In the genomic region with DNA sequence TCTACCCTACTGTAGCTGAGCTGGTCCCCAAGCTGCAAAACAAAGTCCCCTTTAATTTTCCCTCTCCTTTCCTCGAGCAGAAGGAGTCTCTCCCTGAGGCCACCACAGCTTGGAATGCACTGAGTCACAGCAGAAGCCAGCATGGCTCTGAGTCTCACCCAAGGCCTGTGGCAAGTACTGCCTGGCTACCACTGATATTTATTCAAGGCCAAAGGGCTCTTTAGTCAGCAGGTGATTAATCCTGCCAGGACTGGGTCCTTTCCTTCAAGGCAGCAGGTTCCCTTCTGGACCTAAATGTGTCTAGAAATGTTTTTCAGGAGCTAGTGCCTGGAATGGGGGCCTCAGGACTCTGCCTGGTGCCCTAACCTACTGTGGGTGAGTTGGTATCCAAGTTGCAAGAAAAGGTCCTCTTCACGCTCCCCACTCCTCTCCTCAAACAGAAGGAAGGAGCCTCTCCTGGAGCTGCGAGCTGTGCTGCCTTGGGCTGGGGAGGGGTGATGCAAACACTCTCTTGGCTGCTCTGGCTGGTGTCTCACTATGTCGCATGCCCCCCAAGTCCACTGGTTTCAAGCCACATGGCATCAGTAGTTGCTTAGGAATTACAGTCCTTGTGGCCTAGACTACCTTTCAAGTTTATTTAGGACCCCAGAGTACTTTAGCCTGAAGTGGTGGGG, we compare ENCODE assay signal across 10 cellular contexts. TPM values are rescaled to one million over a fixed set of nuclear protein-coding genes. Genes with fewer than 3 reads are reported as not detected.
A peak's percentile ranks its signal among the peaks of the same experiment; 100 is the strongest.
DNase-seq lines count a peak whose midpoint lies in the region; ATAC-seq, FAIRE-seq and TF ChIP-seq lines count a peak whose summit lies in the region.
"Had no signal": no experiment of that assay in that cellular context is flagged by ENCODE, and none has a peak within 500 bp of the region (broad histone marks: within the 10 kb centered on the region; RNA-seq: fewer than 3 reads in every experiment).

No MANE protein-coding gene starts in this region.

- no peak overlapping the region for H3K4me3 ChIP-seq in DND-41 (ENCODE audit: low read depth in 1 of 2, low read length in 2 of 2)
- peak overlapping the region; percentile 27; the same call in 1 of the 2 replicates for H3K4me3 ChIP-seq in PC-9
- no peak overlapping the region for H3K4me3 ChIP-seq in epithelial cell of esophagus (ENCODE audit: low read length)
- peak overlapping the region; percentile 6 for H3K4me3 ChIP-seq in osteoblast (ENCODE audit: insufficient read depth, low read length)
- no peak overlapping the region for H3K4me3 ChIP-seq in thyroid gland (replicated peaks in 1 of 3)
- no peak overlapping the region for H3K4me3 ChIP-seq in tibial artery

- no peaks in the 10 kb centered on the region for H4K20me1 ChIP-seq in DND-41 (ENCODE audit: insufficient read depth, low read length)
- no peaks in the 10 kb centered on the region for H4K20me1 ChIP-seq in PC-9 (ENCODE audit: insufficient read depth)
- no peaks in the 10 kb centered on the region for H4K20me1 ChIP-seq in osteoblast (ENCODE audit: insufficient read depth, low read length)

- peak overlapping the region; percentile 23 for H3K27ac ChIP-seq in DND-41 (ENCODE audit: low read length)
- H3K27ac ChIP-seq in PC-9: peak overlapping the region; percentile 93
- H3K27ac ChIP-seq in osteoblast (ENCODE audit: low read depth, low read length): peak overlapping the region; percentile 91
- H3K27ac ChIP-seq in thyroid gland: no peak overlapping the region
- no peak overlapping the region for H3K27ac ChIP-seq in tibial artery

- no peak for DNase-seq in DND-41
- DNase-seq in PC-9: peak; percentile 74 to 95
- peak; percentile 93 for DNase-seq in epithelial cell of esophagus (ENCODE audit: low read depth)
- DNase-seq in osteoblast (ENCODE audit: insufficient read length, low spot score, missing footprints): peak; percentile 50
- DNase-seq in thyroid gland: no peak
- DNase-seq in GM19239 (ENCODE audit: insufficient read length, low spot score): no peak
- no peak for DNase-seq in tibial artery
- DNase-seq: activated CD8-positive, alpha-beta memory T cell treated with anti-CD3 and anti-CD28 coated beads, Interleukin-2, amount 10 ng/mL, durations not matched to agents 7 days and 5 days; DMS153 had no signal

- H3K4me1 ChIP-seq in DND-41 (ENCODE audit: insufficient read depth, low read length) (no peaks in the 10 kb centered on the region), PC-9 (replicated peaks; ENCODE audit: insufficient read depth) (peaks cover 40% of the 10 kb centered on the region), osteoblast (ENCODE audit: insufficient read depth, low read length) (peaks cover 26% of the 10 kb centered on the region), thyroid gland (no peaks in the 10 kb centered on the region), tibial artery (peaks cover 0 to 12% (median 3%) of the 10 kb centered on the region in 4 donors)

- H3K9me3 ChIP-seq in DND-41 (ENCODE audit: insufficient read depth, low read length, severe bottlenecking) (peaks cover 7% of the 10 kb centered on the region), PC-9 (ENCODE audit: insufficient read depth, low read depth) (no peaks in the 10 kb centered on the region; the same call in none of the 2 replicates), osteoblast (ENCODE audit: low read depth, low read length) (peaks cover 2% of the 10 kb centered on the region), thyroid gland (no peaks in the 10 kb centered on the region), tibial artery (peaks cover 0 to 9% (median 0%) of the 10 kb centered on the region in 3 donors)

- H3K4me2 ChIP-seq in DND-41 (ENCODE audit: insufficient read depth, low read length) (no peak overlapping the region), PC-9 (peak overlapping the region; percentile 78), osteoblast (ENCODE audit: insufficient read depth, low read length) (peak overlapping the region; percentile 1)

- no peaks in the 10 kb centered on the region for H3K27me3 ChIP-seq in DND-41 (ENCODE audit: insufficient read depth, low read length, poor library complexity)
- no peaks in the 10 kb centered on the region for H3K27me3 ChIP-seq in PC-9 (ENCODE audit: insufficient read depth, low read depth)
- no peaks in the 10 kb centered on the region for H3K27me3 ChIP-seq in osteoblast (ENCODE audit: insufficient read depth, low read length)
- H3K27me3 ChIP-seq in thyroid gland: no peaks in the 10 kb centered on the region
- H3K27me3 ChIP-seq in tibial artery: no peaks in the 10 kb centered on the region

- no TSS peak for BruUV-seq in PC-9 (replicated peaks; lab: Mats Ljungman, UMichigan)

- no peak for TF ChIP-seq POLR2A in thyroid gland (IDR thresholded peaks at IDR 0.05)

- intact Hi-C loops in PC-9 (cut with micrococcal nuclease; ENCODE audit: unreplicated experiment) (loop anchor here (1.0 to 2.0 kb wide), 3 partner anchors 51 to 181 kb away; no protein-coding TSS in a partner anchor), thyroid gland (cut with DNase I) (no loop called here), tibial artery (cut with DNase I; ENCODE audit: low total_unique reads) (no loop called here)

- H3K36me3 ChIP-seq in DND-41 (ENCODE audit: insufficient read depth, low read length) (no peaks in the 10 kb centered on the region), PC-9 (ENCODE audit: low read depth) (no peaks in the 10 kb centered on the region), osteoblast (ENCODE audit: insufficient read depth, low read length) (no peaks in the 10 kb centered on the region), thyroid gland (no peaks in the 10 kb centered on the region), tibial artery (no peaks in the 10 kb centered on the region)

- no peaks in the 10 kb centered on the region for H3K79me2 ChIP-seq in DND-41 (ENCODE audit: insufficient read depth, low read length)
- no peaks in the 10 kb centered on the region for H3K79me2 ChIP-seq in PC-9 (ENCODE audit: low read depth)
- no peaks in the 10 kb centered on the region for H3K79me2 ChIP-seq in osteoblast (ENCODE audit: insufficient read depth, low read length)

- ATAC-seq in DND-41 (ENCODE audit: insufficient read depth, low read depth): no peak
- ATAC-seq in GM18861 (IDR thresholded peaks at IDR 0.05; ENCODE audit: unreplicated experiment): no peak
- ATAC-seq: activated CD8-positive, alpha-beta memory T cell treated with anti-CD3 and anti-CD28 coated beads, Interleukin-2, amount 10 ng/mL, durations not matched to agents 7 days and 5 days had no signal

- FAIRE-seq in GM19239 (lab: Jason Lieb, UNC): no peak

- CTCF ChIA-PET in PC-9 (lab: Charles Lee): interaction anchor here (0.5 kb wide), 1 partner anchor 104 kb away, joined by 7 read pairs; no protein-coding TSS in a partner anchor

- no peak overlapping the region for H3K9ac ChIP-seq in DND-41 (ENCODE audit: low read depth, low read length)

- no peak overlapping the region for H2AFZ ChIP-seq in DND-41 (ENCODE audit: low read depth, low read length)
- H2AFZ ChIP-seq in PC-9: 0 out of 2 replicates have a peak overlapping the region, but pooled peaks have one; percentile 58
- peak overlapping the region; percentile 46 for H2AFZ ChIP-seq in osteoblast (ENCODE audit: low read length)

- peaks cover 28% of the 10 kb centered on the region for H3F3A ChIP-seq in PC-9 (ENCODE audit: insufficient read depth, low read depth)

- POLR2A ChIA-PET in PC-9 (lab: Charles Lee; ENCODE audit: unreplicated experiment): interaction anchor here (0.6 kb wide), 2 partner anchors 52 to 173 kb away, joined by 4 to 8 read pairs; no protein-coding TSS in a partner anchor

- WGBS in thyroid gland, 2 donors: 95% methylated on average over 4 of the region's 4 CpGs

- TF ChIP-seq CTCF in DND-41 (IDR thresholded peaks at IDR 0.05; ENCODE audit: borderline replicate concordance, extremely low read depth, low read length, poor library complexity, severe bottlenecking): no peak
- TF ChIP-seq CTCF in PC-9 (conservative IDR thresholded peaks at IDR 0.05): no peak
- no peak for TF ChIP-seq CTCF in epithelial cell of esophagus (IDR thresholded peaks at IDR 0.05; ENCODE audit: insufficient read depth, low read depth, low read length, missing control alignments)
- no peak for TF ChIP-seq CTCF in osteoblast (IDR thresholded peaks at IDR 0.05; ENCODE audit: extremely low read depth, low read depth, low read length)
- no peak for TF ChIP-seq CTCF in thyroid gland (IDR thresholded peaks at IDR 0.05)
- TF ChIP-seq CTCF in tibial artery (IDR thresholded peaks at IDR 0.05): no peak

- no peaks in the 10 kb centered on the region for H3K9me2 ChIP-seq in PC-9 (ENCODE audit: insufficient read depth)

RNA-seq across cellular contexts. Expression of gene CD28, which starts 53.4 kb away (rescaled TPM):
- total RNA-seq in PC-9 (2021) (not detected in 2 replicates), osteoblast (not detected in 2 replicates), thyroid gland (1 to 10 TPM in 1 of 4 donors, under 1 TPM in 3; 0.20 to 1.3 (median 0.51) TPM)

Comparison
In these comparisons a context has a peak if more than half of its experiments do, and no peak if none do; other contexts are left out.
1. DNase-seq: peak in PC-9 (2 of 2), epithelial cell of esophagus (single experiment) and osteoblast (single experiment); none in DND-41 (single experiment), thyroid gland (0 of 2), GM19239 (single experiment) and tibial artery (0 of 2).
2. H3K27ac ChIP-seq: peak in DND-41 (single experiment), PC-9 (single experiment) and osteoblast (single experiment); none in thyroid gland (0 of 3) and tibial artery (0 of 2).
3. H3K4me3 ChIP-seq: peak in PC-9 (single experiment) and osteoblast (single experiment); none in DND-41 (0 of 2), epithelial cell of esophagus (single experiment), thyroid gland (0 of 3) and tibial artery (0 of 2).